Comparison of ENCODE assay signal across 17 cellular contexts in the genomic region with DNA sequence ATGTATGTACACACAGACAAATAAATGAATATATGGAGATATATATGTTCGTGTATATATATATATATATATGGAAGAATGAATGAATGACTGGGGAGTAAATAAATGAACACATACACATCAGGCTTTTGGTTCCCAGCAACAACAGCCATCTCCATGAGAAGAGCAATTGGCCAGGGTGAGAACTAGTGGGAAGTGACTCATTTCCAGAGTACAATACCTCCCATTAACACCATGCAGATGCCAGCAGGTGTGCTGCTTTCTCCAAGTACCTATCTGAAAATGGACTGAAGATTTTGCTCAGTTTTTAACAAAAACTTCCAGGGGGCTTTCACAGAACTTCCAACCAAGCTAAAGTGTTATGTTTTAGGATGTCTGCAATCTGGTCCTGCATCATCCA.
DNase-seq lines count a peak whose midpoint lies in the region; ATAC-seq and TF ChIP-seq lines count a peak whose summit lies in the region.
"Had no signal": no experiment of that assay in that cellular context is flagged by ENCODE, and none has a peak within 500 bp of the region (broad histone marks: within the 10 kb centered on the region; RNA-seq: fewer than 3 reads in every experiment).

No MANE protein-coding gene starts in this region.

- H3K4me1 Mint-ChIP-seq in endodermal cell = peaks cover 14% of the 10 kb centered on the region
- peaks cover 7% of the 10 kb centered on the region for H3K4me1 Mint-ChIP-seq in activated T-helper 1 cell treated with anti-CD3 and anti-CD28 coated beads, Interleukin-12 subunit alpha, Interleukin-12 subunit beta, Interleukin-2, Interleukin-4 antibody, amounts not matched to agents 30 ng/mL and 10 ng/mL and 1 ng/mL, durations not matched to agents 14 hours and 24 hours and 36 hours (ENCODE audit: low read depth)

- no peaks in the 10 kb centered on the region for H3K27me3 ChIP-seq in GM06990 (replicated peaks; ENCODE audit: control insufficient read depth, insufficient read depth, low read length)
- H3K27me3 ChIP-seq in endodermal cell (ENCODE audit: control insufficient read depth, insufficient read depth, low read length, poor library complexity, severe bottlenecking) = no peaks in the 10 kb centered on the region
- H3K27me3 ChIP-seq: tibial artery had no signal

- TF ChIP-seq CTCF in GM06990 (IDR thresholded peaks at IDR 0.05; ENCODE audit: insufficient read depth, low read length, poor library complexity, severe bottlenecking) (no peak), endodermal cell (conservative IDR thresholded peaks at IDR 0.05) (no peak)

- H3K36me3 Mint-ChIP-seq in endodermal cell (ENCODE audit: low read depth) = no peaks in the 10 kb centered on the region
- peaks cover 32% of the 10 kb centered on the region for H3K36me3 Mint-ChIP-seq in activated T-helper 1 cell treated with anti-CD3 and anti-CD28 coated beads, Interleukin-12 subunit alpha, Interleukin-12 subunit beta, Interleukin-2, Interleukin-4 antibody, amounts not matched to agents 30 ng/mL and 10 ng/mL and 1 ng/mL, durations not matched to agents 14 hours and 24 hours and 36 hours (ENCODE audit: low read depth)

- peaks cover 2% of the 10 kb centered on the region for H3K9me3 Mint-ChIP-seq in endodermal cell
- no peaks in the 10 kb centered on the region for H3K9me3 Mint-ChIP-seq in activated T-helper 1 cell treated with anti-CD3 and anti-CD28 coated beads, Interleukin-12 subunit alpha, Interleukin-12 subunit beta, Interleukin-2, Interleukin-4 antibody, amounts not matched to agents 30 ng/mL and 10 ng/mL and 1 ng/mL, durations not matched to agents 14 hours and 24 hours and 36 hours

- no peak overlapping the region for H3K4me3 ChIP-seq in GM06990 (replicated peaks; ENCODE audit: low read depth, low read length)
- H3K4me3 ChIP-seq in endodermal cell (ENCODE audit: low read length) = no peak overlapping the region
- H3K4me3 ChIP-seq: tibial artery had no signal

- no peaks in the 10 kb centered on the region for H3K27me3 Mint-ChIP-seq in endodermal cell (ENCODE audit: insufficient read depth)
- H3K27me3 Mint-ChIP-seq in activated T-helper 1 cell treated with anti-CD3 and anti-CD28 coated beads, Interleukin-12 subunit alpha, Interleukin-12 subunit beta, Interleukin-2, Interleukin-4 antibody, amounts not matched to agents 30 ng/mL and 10 ng/mL and 1 ng/mL, durations not matched to agents 14 hours and 24 hours and 36 hours (ENCODE audit: insufficient read depth) = no peaks in the 10 kb centered on the region
- H3K27me3 Mint-ChIP-seq: naive thymus-derived CD4-positive, alpha-beta T cell had no signal

- WGBS in endodermal cell (ENCODE audit: insufficient coverage in 1 of 2, insufficient read length in 1 of 2), 2 experiments = no CpG with 5 or more reads among the region's 1 CpG

- H3K36me3 ChIP-seq in GM06990 (ENCODE audit: control insufficient read depth, insufficient read depth, low read length) = peaks cover 6% of the 10 kb centered on the region
- no peaks in the 10 kb centered on the region for H3K36me3 ChIP-seq in endodermal cell (ENCODE audit: control insufficient read depth, insufficient read depth, low read length)
- H3K36me3 ChIP-seq: tibial artery had no signal

- H3K9ac ChIP-seq in endodermal cell (ENCODE audit: extremely low read depth, low read length, poor library complexity, severe bottlenecking) = no peak overlapping the region

- intact Hi-C loops in activated T-helper 1 cell treated with anti-CD3 and anti-CD28 coated beads, Interleukin-12 subunit alpha, Interleukin-12 subunit beta, Interleukin-2, Interleukin-4 antibody, amounts not matched to agents 30 ng/mL and 10 ng/mL and 1 ng/mL, durations not matched to agents 14 hours and 24 hours and 36 hours (cut with micrococcal nuclease) = no loop called here

- peak; percentile 30 for DNase-seq in GM06990 (ENCODE audit: extremely low read depth, insufficient read length)
- peak; percentile 90 for DNase-seq in endodermal cell
- DNase-seq in left lobe of liver (ENCODE audit: low spot score) = no peak
- DNase-seq in activated T-helper 1 cell treated with anti-CD3 and anti-CD28 coated beads, Interleukin-12 subunit alpha, Interleukin-12 subunit beta, Interleukin-2, Interleukin-4 antibody, amounts not matched to agents 30 ng/mL and 10 ng/mL and 1 ng/mL, durations not matched to agents 14 hours and 24 hours and 36 hours (ENCODE audit: low spot score) = no peak
- no peak for DNase-seq in effector CD4-positive, alpha-beta T cell
- no peak for DNase-seq in SKM-1 (lab: John Stamatoyannopoulos, UW; ENCODE audit: unreplicated experiment)
- DNase-seq: ACHN; activated naive CD4-positive, alpha-beta T cell treated with Interleukin-2 at 50 U/mL for 16 hours; Kasumi-1; naive thymus-derived CD4-positive, alpha-beta T cell; NCI-H1694 treated with DMSO at 0.1 percent for 48 hours; retina; SHP77; stimulated activated CD8-positive, alpha-beta memory T cell treated with anti-CD3 and anti-CD28 coated beads, Interleukin-4, amount 100 ng/mL, for 48 hours; tibial artery had no signal

- peak overlapping the region; percentile 79 for H3K27ac Mint-ChIP-seq in endodermal cell
- H3K27ac Mint-ChIP-seq in activated T-helper 1 cell treated with anti-CD3 and anti-CD28 coated beads, Interleukin-12 subunit alpha, Interleukin-12 subunit beta, Interleukin-2, Interleukin-4 antibody, amounts not matched to agents 30 ng/mL and 10 ng/mL and 1 ng/mL, durations not matched to agents 14 hours and 24 hours and 36 hours = no peak overlapping the region

- no peaks in the 10 kb centered on the region for H3K4me1 ChIP-seq in endodermal cell (ENCODE audit: control insufficient read depth, insufficient read depth, low read length)

- ATAC-seq in GM21529 (IDR thresholded peaks at IDR 0.05; ENCODE audit: unreplicated experiment) (peak; percentile 75), HG03378 (IDR thresholded peaks at IDR 0.05; ENCODE audit: unreplicated experiment) (peak; percentile 67), left lobe of liver (no peak)
- ATAC-seq: naive thymus-derived CD4-positive, alpha-beta T cell had no signal

- H3K4me3 Mint-ChIP-seq in endodermal cell = no peak overlapping the region
- no peak overlapping the region for H3K4me3 Mint-ChIP-seq in activated T-helper 1 cell treated with anti-CD3 and anti-CD28 coated beads, Interleukin-12 subunit alpha, Interleukin-12 subunit beta, Interleukin-2, Interleukin-4 antibody, amounts not matched to agents 30 ng/mL and 10 ng/mL and 1 ng/mL, durations not matched to agents 14 hours and 24 hours and 36 hours
- H3K4me3 Mint-ChIP-seq: naive thymus-derived CD4-positive, alpha-beta T cell had no signal

- peaks cover 5% of the 10 kb centered on the region for H3K9me3 ChIP-seq in endodermal cell (ENCODE audit: control insufficient read depth, low read length)
- H3K9me3 ChIP-seq: tibial artery had no signal

- H3K27ac ChIP-seq in endodermal cell (ENCODE audit: low read depth, low read length) = no peak overlapping the region
- H3K27ac ChIP-seq: tibial artery had no signal

Comparison
In these comparisons a context has a peak if more than half of its experiments do, and no peak if none do; other contexts are left out.
1. DNase-seq: peak in GM06990 (single experiment) and endodermal cell (single experiment); none in left lobe of liver (single experiment), activated T-helper 1 cell treated with anti-CD3 and anti-CD28 coated beads, Interleukin-12 subunit alpha, Interleukin-12 subunit beta, Interleukin-2, Interleukin-4 antibody, amounts not matched to agents 30 ng/mL and 10 ng/mL and 1 ng/mL, durations not matched to agents 14 hours and 24 hours and 36 hours (single experiment), effector CD4-positive, alpha-beta T cell (single experiment) and SKM-1 (single experiment).